Comparison of ENCODE assay signal across 18 cellular contexts in genomic region chr11:118842369-118842768, GRCh38. TPM values are rescaled to one million over a fixed set of nuclear protein-coding genes. Genes with fewer than 3 reads are reported as not detected.
DNase-seq lines count a peak whose midpoint lies in the region; ATAC-seq and TF ChIP-seq lines count a peak whose summit lies in the region.
"Had no signal": no experiment of that assay in that cellular context is flagged by ENCODE, and none has a peak within 500 bp of the region (broad histone marks: within the 10 kb centered on the region; RNA-seq: fewer than 3 reads in every experiment).

No MANE protein-coding gene starts in this region.

- H3K27me3 ChIP-seq in breast epithelium (no peaks in the 10 kb centered on the region), stomach smooth muscle (ENCODE audit: control insufficient read depth in 1 of 2, insufficient read depth in 2 of 2, low read length in 2 of 2) (no peaks in the 10 kb centered on the region)
- H3K27me3 ChIP-seq: brain microvascular endothelial cell, neutrophil, SJSA1 had no signal

- peaks cover 25% of the 10 kb centered on the region for H3K4me1 Mint-ChIP-seq in MCF 10A (ENCODE audit: insufficient read depth, unreplicated experiment)
- H3K4me1 Mint-ChIP-seq in stimulated activated effector memory CD8-positive, alpha-beta T cell treated with anti-CD3 and anti-CD28 coated beads, Interleukin-12 subunit alpha, Interleukin-12 subunit beta, amount 100 ng/mL, for 72 hours, result peaks cover 44% of the 10 kb centered on the region

- H3K36me3 ChIP-seq in breast epithelium, result no peaks in the 10 kb centered on the region
- no peaks in the 10 kb centered on the region for H3K36me3 ChIP-seq in stomach smooth muscle (ENCODE audit: control insufficient read depth in 2 of 2, insufficient read depth in 2 of 2, low read length in 2 of 2)
- H3K36me3 ChIP-seq: brain microvascular endothelial cell, neutrophil, SJSA1 had no signal

- TF ChIP-seq CTCF in MCF 10A (IDR thresholded peaks at IDR 0.05; ENCODE audit: unreplicated experiment) (no peak), breast epithelium (IDR thresholded peaks at IDR 0.05) (no peak), epithelial cell of esophagus (IDR thresholded peaks at IDR 0.05; ENCODE audit: insufficient read depth, low read depth, low read length, missing control alignments) (no peak)

- H3K27ac ChIP-seq in breast epithelium (no peak overlapping the region), stomach smooth muscle (ENCODE audit: low read length) (peak overlapping the region; percentile 19)
- H3K27ac ChIP-seq: brain microvascular endothelial cell, neutrophil, SJSA1 had no signal

- peak overlapping the region in 1 of 2 donors; percentile 6 for H3K9ac ChIP-seq in stomach smooth muscle (ENCODE audit: low read length in 2 of 2)

- no peak for TF ChIP-seq POLR2A in breast epithelium (IDR thresholded peaks at IDR 0.05)

- CTCF ChIA-PET in MCF 10A (lab: Yijun Ruan, JAX), result interaction anchor here (1.2 kb wide), 1 partner anchor 88 kb away, joined by 3 read pairs; no protein-coding TSS in a partner anchor

- POLR2A ChIA-PET in MCF 10A (lab: Yijun Ruan, JAX), result interaction anchor here (0.7 to 1.0 kb wide), 4 partner anchors 22 to 51 kb away, joined by 3 to 4 read pairs (median 4); partner anchors contain the start of gene DDX6

- ATAC-seq in HG02571 (IDR thresholded peaks at IDR 0.05; ENCODE audit: unreplicated experiment), result no peak
- no peak for ATAC-seq in stimulated activated effector memory CD8-positive, alpha-beta T cell treated with anti-CD3 and anti-CD28 coated beads, Interleukin-12 subunit alpha, Interleukin-12 subunit beta, amount 100 ng/mL, for 72 hours
- ATAC-seq: left colon, right cardiac atrium had no signal

- H3K4me1 ChIP-seq in breast epithelium (no peaks in the 10 kb centered on the region), stomach smooth muscle (ENCODE audit: control insufficient read depth, insufficient read depth, low read length) (peaks cover 6% of the 10 kb centered on the region)
- H3K4me1 ChIP-seq: SJSA1 had no signal

- no peak overlapping the region for H3K4me3 ChIP-seq in breast epithelium
- H3K4me3 ChIP-seq in epithelial cell of esophagus (ENCODE audit: low read length), result no peak overlapping the region
- H3K4me3 ChIP-seq in stomach smooth muscle (ENCODE audit: low read length in 2 of 2), result peak overlapping the region in 1 of 2 donors; percentile 16
- H3K4me3 ChIP-seq: SJSA1 had no signal

- DNase-seq in MCF 10A (ENCODE audit: unreplicated experiment), result peak; percentile 66
- DNase-seq in breast epithelium (ENCODE audit: low spot score in 2 of 2), result no peak
- peak; percentile 37 for DNase-seq in SW480 (ENCODE audit: low spot score)
- peak; percentile 56 for DNase-seq in epithelial cell of esophagus (ENCODE audit: low read depth)
- DNase-seq in NCI-H748 treated with DMSO at 0.1 percent for 48 hours (lab: John Stamatoyannopoulos, UW), result no peak
- no peak for DNase-seq in stimulated activated effector memory CD8-positive, alpha-beta T cell treated with anti-CD3 and anti-CD28 coated beads, Interleukin-12 subunit alpha, Interleukin-12 subunit beta, amount 100 ng/mL, for 72 hours (ENCODE audit: low spot score in 2 of 2)
- DNase-seq: activated CD4-positive, alpha-beta T cell treated with anti-CD3 and anti-CD28 coated beads for 1 hour; brain microvascular endothelial cell; CD4-positive, alpha-beta T cell; left colon; NCI-H187 treated with DMSO at 0.1 percent for 48 hours; NCI-H446 treated with DMSO at 0.1 percent for 48 hours; right cardiac atrium had no signal

- H3K9me3 ChIP-seq in breast epithelium (no peaks in the 10 kb centered on the region), stomach smooth muscle (ENCODE audit: control insufficient read depth in 2 of 2, low read length in 2 of 2) (no peaks in the 10 kb centered on the region)
- H3K9me3 ChIP-seq: neutrophil, SJSA1 had no signal

- no peaks in the 10 kb centered on the region for H3K27me3 Mint-ChIP-seq in MCF 10A (ENCODE audit: insufficient read depth, unreplicated experiment)
- H3K27me3 Mint-ChIP-seq: CD4-positive, alpha-beta T cell had no signal

- intact Hi-C loops in MCF 10A (cut with micrococcal nuclease), result no loop called here
- intact Hi-C loops in breast epithelium (cut with DNase I; ENCODE audit: low total_unique reads), result no loop called here

- H3K4me3 Mint-ChIP-seq in MCF 10A (ENCODE audit: unreplicated experiment), result no peak overlapping the region
- no peak overlapping the region for H3K4me3 Mint-ChIP-seq in stimulated activated effector memory CD8-positive, alpha-beta T cell treated with anti-CD3 and anti-CD28 coated beads, Interleukin-12 subunit alpha, Interleukin-12 subunit beta, amount 100 ng/mL, for 72 hours

- no peak overlapping the region for H3K27ac Mint-ChIP-seq in MCF 10A (ENCODE audit: low read depth, unreplicated experiment)
- no peak overlapping the region for H3K27ac Mint-ChIP-seq in stimulated activated effector memory CD8-positive, alpha-beta T cell treated with anti-CD3 and anti-CD28 coated beads, Interleukin-12 subunit alpha, Interleukin-12 subunit beta, amount 100 ng/mL, for 72 hours

- no peaks in the 10 kb centered on the region for H3K9me3 Mint-ChIP-seq in MCF 10A (ENCODE audit: unreplicated experiment)
- no peaks in the 10 kb centered on the region for H3K9me3 Mint-ChIP-seq in stimulated activated effector memory CD8-positive, alpha-beta T cell treated with anti-CD3 and anti-CD28 coated beads, Interleukin-12 subunit alpha, Interleukin-12 subunit beta, amount 100 ng/mL, for 72 hours
- H3K9me3 Mint-ChIP-seq: CD4-positive, alpha-beta T cell had no signal

- H3K36me3 Mint-ChIP-seq in MCF 10A (ENCODE audit: insufficient read depth, unreplicated experiment), result no peaks in the 10 kb centered on the region
- peaks cover 7% of the 10 kb centered on the region for H3K36me3 Mint-ChIP-seq in stimulated activated effector memory CD8-positive, alpha-beta T cell treated with anti-CD3 and anti-CD28 coated beads, Interleukin-12 subunit alpha, Interleukin-12 subunit beta, amount 100 ng/mL, for 72 hours

- BruUV-seq in MCF 10A (replicated peaks; lab: Mats Ljungman, UMichigan), result no TSS peak

RNA-seq across cellular contexts. Expression of gene CXCR5, which starts 41.3 kb away (rescaled TPM):
- total RNA-seq in MCF 10A (2022) (not detected in 2 replicates), breast epithelium (not detected)
- total RNA-seq: Daoy, right cardiac atrium, SJSA1 had no signal

RNA-seq across cellular contexts. Expression of gene DDX6, which starts 51.4 kb away (rescaled TPM):
- 111 and 143 TPM in 2 replicates for total RNA-seq in MCF 10A (2022)
- total RNA-seq in breast epithelium, result 100 to 1,000 TPM in 2 of 3 donors, 10 to 100 TPM in 1; 82.6 to 136 (median 125) TPM

Comparison
In these comparisons a context has a peak if more than half of its experiments do, and no peak if none do; other contexts are left out.
1. DNase-seq: peak in MCF 10A (single experiment), SW480 (single experiment) and epithelial cell of esophagus (single experiment); none in breast epithelium (0 of 2), NCI-H748 treated with DMSO at 0.1 percent for 48 hours (single experiment) and stimulated activated effector memory CD8-positive, alpha-beta T cell treated with anti-CD3 and anti-CD28 coated beads, Interleukin-12 subunit alpha, Interleukin-12 subunit beta, amount 100 ng/mL, for 72 hours (0 of 2).